ENCODE assay signal across 8 cellular contexts in the genomic region with DNA sequence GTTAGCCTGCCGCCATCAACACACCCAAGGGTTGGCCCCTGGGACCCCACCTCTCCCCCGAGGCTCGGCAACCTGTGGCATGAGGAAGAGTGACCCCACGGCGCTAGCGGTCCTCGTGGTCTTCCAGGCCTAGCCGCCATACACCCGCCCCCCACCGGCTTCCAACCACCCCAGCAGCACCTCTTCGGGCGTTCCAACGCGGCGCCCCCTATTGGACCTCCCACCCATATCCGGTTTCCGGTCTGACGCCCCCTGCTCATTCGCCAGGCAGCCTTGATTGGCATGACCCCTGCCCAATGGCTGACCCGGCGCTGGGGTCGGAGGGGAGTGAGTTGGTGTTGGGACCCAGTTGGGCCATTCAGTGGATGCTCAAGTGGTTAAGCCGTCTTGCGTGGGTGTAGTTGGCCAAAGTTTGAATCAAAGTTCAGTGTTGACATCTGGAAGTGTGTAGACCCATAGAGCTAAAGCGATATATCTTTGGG. TPM values are rescaled to one million over a fixed set of nuclear protein-coding genes. Genes with fewer than 3 reads are reported as not detected.
DNase-seq lines count a peak whose midpoint lies in the region; ATAC-seq, FAIRE-seq and TF ChIP-seq lines count a peak whose summit lies in the region.

A gene (minus strand): TSS at position 210 of the 482 bp plus-strand sequence.

- peak; percentile 89 for ATAC-seq in HG03442 (IDR thresholded peaks at IDR 0.05; ENCODE audit: unreplicated experiment)

- H3K36me3 ChIP-seq in small intestine (ENCODE audit: control insufficient read depth in 2 of 2, insufficient read depth in 2 of 2, low read length in 2 of 2): no peaks in the 10 kb centered on the region

- no peak for FAIRE-seq in small intestine (lab: Jason Lieb, UNC)

- H3K9me3 Mint-ChIP-seq in T-helper 2 cell treated with Interferon-gamma antibody and Interleukin-4, amounts not matched to agents 5 μg/mL and 100 μg/mL, for 36 hours: no peaks in the 10 kb centered on the region

- H3K27ac Mint-ChIP-seq in T-helper 2 cell treated with Interferon-gamma antibody and Interleukin-4, amounts not matched to agents 5 μg/mL and 100 μg/mL, for 36 hours: no peak within 1 kb of the TSS

- POLR2A ChIA-PET in AG04449 (lab: Yijun Ruan, JAX): no interaction called here

- peaks cover 0 to 2% of the 10 kb centered on the region in 2 donors for H3K4me1 ChIP-seq in small intestine (ENCODE audit: control insufficient read depth in 2 of 2, insufficient read depth in 1 of 2, low read depth in 1 of 2, low read length in 1 of 2)

- peaks cover 58% of the 10 kb centered on the region for H3K27me3 Mint-ChIP-seq in T-helper 2 cell treated with Interferon-gamma antibody and Interleukin-4, amounts not matched to agents 5 μg/mL and 100 μg/mL, for 36 hours (ENCODE audit: low read depth)

- TF ChIP-seq CTCF in AG04449 (IDR thresholded peaks at IDR 0.05; ENCODE audit: insufficient read depth, low read length, missing control alignments) (no peak), astrocyte of the cerebellum (IDR thresholded peaks at IDR 0.05; ENCODE audit: low read depth, low read length, missing control alignments) (no peak)

- CTCF ChIA-PET in AG04449 (lab: Yijun Ruan, JAX): interaction anchor here (0.6 to 3.6 kb wide), 8 partner anchors 9 to 613 kb away, joined by 3 to 14 read pairs (median 4); no protein-coding TSS in a partner anchor

- DNase-seq in AG04449 (ENCODE audit: low read depth, low spot score) (peak; percentile 61), GM19238 (ENCODE audit: insufficient read length, low spot score) (peak; percentile 90), astrocyte of the cerebellum (ENCODE audit: low read depth) (peak; percentile 64), small intestine (peak; percentile 64), NCI-H187 treated with DMSO at 0.1 percent for 48 hours (lab: John Stamatoyannopoulos, UW) (no peak)
- DNase-seq in T-helper 2 cell treated with Interferon-gamma antibody and Interleukin-4, amounts not matched to agents 5 μg/mL and 100 μg/mL, for 36 hours (ENCODE audit: low spot score): peak; percentile 78

- H3K4me3 ChIP-seq in AG04449 (ENCODE audit: low read depth, low read length) (peak within 1 kb of the TSS; percentile 73), astrocyte of the cerebellum (ENCODE audit: low read depth, low read length) (peak within 1 kb of the TSS; percentile 66), iPS-11a (ENCODE audit: low read depth, low read length) (peak within 1 kb of the TSS; percentile 91), small intestine (ENCODE audit: low read depth in 1 of 2, low read length in 2 of 2) (peak within 1 kb of the TSS; percentile 21 to 44)

- whole genome bisulfite sequencing in small intestine, 3 donors: 50 to 61% (median 53%) methylated on average over 25 of the region's 25 CpGs

- no peaks in the 10 kb centered on the region for H3K9me3 ChIP-seq in small intestine (ENCODE audit: control insufficient read depth, low read depth)

- peaks cover 0 to 23% of the 10 kb centered on the region in 2 donors for H3K27me3 ChIP-seq in small intestine (ENCODE audit: control insufficient read depth in 2 of 2, insufficient read depth in 2 of 2, low read length in 2 of 2)

- peaks cover 4% of the 10 kb centered on the region for H3K36me3 Mint-ChIP-seq in T-helper 2 cell treated with Interferon-gamma antibody and Interleukin-4, amounts not matched to agents 5 μg/mL and 100 μg/mL, for 36 hours (ENCODE audit: low read depth)

- peaks cover 35% of the 10 kb centered on the region for H3K4me1 Mint-ChIP-seq in T-helper 2 cell treated with Interferon-gamma antibody and Interleukin-4, amounts not matched to agents 5 μg/mL and 100 μg/mL, for 36 hours (ENCODE audit: low read depth)

- no peak within 1 kb of the TSS for H3K27ac ChIP-seq in small intestine (ENCODE audit: low read depth in 1 of 2, low read length in 1 of 2)

- in situ Hi-C loops in astrocyte of the cerebellum (cut with HindIII; ENCODE audit: low sequenced_read_pairs): loop anchor here (25.0 kb wide), 1 partner anchor 637 kb away; no protein-coding TSS in a partner anchor

- H3K4me3 Mint-ChIP-seq in T-helper 2 cell treated with Interferon-gamma antibody and Interleukin-4, amounts not matched to agents 5 μg/mL and 100 μg/mL, for 36 hours: peak within 1 kb of the TSS; percentile 93

RNA-seq across cellular contexts. Expression of the gene that starts here (rescaled TPM):
- polyA plus RNA-seq in small intestine: under 1 TPM in 1 of 3 donors, not detected in 2; 0.37 TPM

Comparison
In these comparisons a context has a peak if more than half of its experiments do, and no peak if none do; other contexts are left out.
1. Peak in DNase-seq and H3K4me3 ChIP-seq in small intestine; RNA of the gene not detected or under 1 TPM.
2. H3K4me3 ChIP-seq: peak in every context shown above with its lines; median percentile 91 in iPS-11a; 73 in AG04449; 66 in astrocyte of the cerebellum; 32 in small intestine.